Comparison of ENCODE assay signal across 17 cellular contexts in the genomic region with DNA sequence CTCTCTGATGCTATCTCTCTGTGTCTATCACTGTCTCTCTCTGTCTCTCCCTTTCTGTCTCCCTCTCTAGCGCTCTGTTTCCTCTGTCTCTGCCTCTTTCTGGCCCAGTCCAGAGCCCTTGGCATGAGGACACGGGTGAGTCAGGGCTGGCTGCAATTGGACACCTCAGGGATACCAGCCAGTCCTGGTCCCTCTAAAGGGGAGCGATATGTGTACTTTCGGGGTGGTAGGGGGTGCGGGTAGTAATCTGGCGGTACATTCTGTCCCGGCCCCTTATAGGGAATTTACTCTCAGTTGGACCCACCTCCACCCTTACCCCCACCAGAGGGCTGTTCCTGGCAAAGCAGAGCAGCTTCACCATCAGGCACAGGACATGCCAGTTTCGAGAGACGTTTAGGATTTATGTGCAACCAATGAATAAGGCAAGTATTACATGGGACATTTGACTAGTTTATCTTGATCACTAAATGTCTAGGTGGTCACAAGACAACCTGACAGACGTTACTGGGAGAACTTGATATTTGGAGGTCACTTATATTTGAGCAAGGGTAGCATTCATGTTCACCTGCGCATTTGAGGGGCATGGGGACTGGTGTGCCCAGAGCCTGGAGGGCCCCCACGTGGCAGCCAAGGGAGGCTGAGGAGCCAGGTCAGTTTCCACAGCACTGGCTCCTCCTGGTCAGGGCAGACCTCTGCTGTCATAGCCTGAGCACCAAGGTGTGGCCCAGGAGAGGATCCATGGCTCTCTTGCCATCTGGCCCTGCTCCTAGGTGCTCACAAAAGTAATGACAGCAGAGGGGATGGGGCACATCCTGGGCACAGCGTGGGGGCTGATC.
DNase-seq lines count a peak whose midpoint lies in the region; ATAC-seq and TF ChIP-seq lines count a peak whose summit lies in the region.
"Had no signal": no experiment of that assay in that cellular context is flagged by ENCODE, and none has a peak within 500 bp of the region (broad histone marks: within the 10 kb centered on the region; RNA-seq: fewer than 3 reads in every experiment).

No MANE protein-coding gene starts in this region.

- ATAC-seq in Right ventricle myocardium superior (ENCODE audit: poor library complexity) (peak; percentile 78), HG03175 (IDR thresholded peaks at IDR 0.05; ENCODE audit: unreplicated experiment) (no peak), GM21447 (IDR thresholded peaks at IDR 0.05; ENCODE audit: unreplicated experiment) (no peak)
- no peak for ATAC-seq in natural killer cell treated with Interleukin-12 subunit alpha and Interleukin-12 subunit beta and Interleukin-15 and Interleukin-18, amount 100 ng/mL, for 72 hours
- ATAC-seq: naive thymus-derived CD4-positive, alpha-beta T cell; T-cell had no signal

- H3K9me3 Mint-ChIP-seq in natural killer cell treated with Interleukin-12 subunit alpha and Interleukin-12 subunit beta and Interleukin-15 and Interleukin-18, amount 100 ng/mL, for 72 hours, result no peaks in the 10 kb centered on the region
- H3K9me3 Mint-ChIP-seq: T-cell had no signal

- H3K4me1 ChIP-seq in OCI-LY7 (ENCODE audit: insufficient read depth, low read length, poor library complexity, severe bottlenecking), result peaks cover 5% of the 10 kb centered on the region
- H3K4me1 ChIP-seq: esophagus muscularis mucosa, spleen had no signal

- POLR2A ChIA-PET in OCI-LY7 (lab: Charles Lee), result no interaction called here

- no peaks in the 10 kb centered on the region for H4K20me1 ChIP-seq in OCI-LY7 (ENCODE audit: insufficient read depth, low read length)

- H3K36me3 Mint-ChIP-seq in natural killer cell treated with Interleukin-12 subunit alpha and Interleukin-12 subunit beta and Interleukin-15 and Interleukin-18, amount 100 ng/mL, for 72 hours, result no peaks in the 10 kb centered on the region
- H3K36me3 Mint-ChIP-seq: T-cell had no signal

- CTCF ChIA-PET in OCI-LY7 (lab: Charles Lee; ENCODE audit: unreplicated experiment), result no interaction called here

- H2AFZ ChIP-seq in OCI-LY7 (ENCODE audit: low read length), result no peak overlapping the region

- no peaks in the 10 kb centered on the region for H3K36me3 ChIP-seq in OCI-LY7 (ENCODE audit: insufficient read depth, low read length)
- H3K36me3 ChIP-seq: esophagus muscularis mucosa, spleen had no signal

- no peaks in the 10 kb centered on the region for H3K9me2 ChIP-seq in OCI-LY7 (ENCODE audit: insufficient read depth, low read length)

- H3K4me2 ChIP-seq in OCI-LY7 (ENCODE audit: low read length), result no peak overlapping the region

- no peaks in the 10 kb centered on the region for H3K79me2 ChIP-seq in OCI-LY7 (ENCODE audit: insufficient read depth, low read depth, low read length)

- H3K4me1 Mint-ChIP-seq in natural killer cell treated with Interleukin-12 subunit alpha and Interleukin-12 subunit beta and Interleukin-15 and Interleukin-18, amount 100 ng/mL, for 72 hours (ENCODE audit: low read depth in 2 of 2), result peaks cover 6 to 17% of the 10 kb centered on the region in 2 donors
- H3K4me1 Mint-ChIP-seq: T-cell had no signal

- 0 out of 2 replicates have a peak, but pooled peaks have one; percentile 26 for TF ChIP-seq CTCF in OCI-LY7 (conservative IDR thresholded peaks at IDR 0.05; ENCODE audit: low read length)

- peaks cover 8 to 13% of the 10 kb centered on the region in 2 donors for H3K27me3 Mint-ChIP-seq in natural killer cell treated with Interleukin-12 subunit alpha and Interleukin-12 subunit beta and Interleukin-15 and Interleukin-18, amount 100 ng/mL, for 72 hours
- H3K27me3 Mint-ChIP-seq: T-cell had no signal

- H3K27ac ChIP-seq in OCI-LY7 (ENCODE audit: low read depth, low read length, poor library complexity, severe bottlenecking), result no peak overlapping the region
- H3K27ac ChIP-seq: esophagus muscularis mucosa, spleen had no signal

- no peaks in the 10 kb centered on the region for H3K9me3 ChIP-seq in OCI-LY7 (ENCODE audit: low read length)

- no peak overlapping the region for H3K27ac Mint-ChIP-seq in natural killer cell treated with Interleukin-12 subunit alpha and Interleukin-12 subunit beta and Interleukin-15 and Interleukin-18, amount 100 ng/mL, for 72 hours
- H3K27ac Mint-ChIP-seq: activated CD4-positive, alpha-beta T cell treated with anti-CD3 and anti-CD28 coated beads, Interleukin-2, amount 10 ng/mL, durations not matched to agents 7 days and 5 days; activated T-helper 2 cell treated with anti-CD3 and anti-CD28 coated beads, Interferon-gamma antibody, Interleukin-2, Interleukin-4, amounts not matched to agents 10 μg/mL and 5 μg/mL and 100 μg/mL, durations not matched to agents 14 hours and 24 hours and 36 hours; naive thymus-derived CD4-positive, alpha-beta T cell; T-cell had no signal

- H3K4me3 Mint-ChIP-seq in natural killer cell treated with Interleukin-12 subunit alpha and Interleukin-12 subunit beta and Interleukin-15 and Interleukin-18, amount 100 ng/mL, for 72 hours, result no peak overlapping the region
- H3K4me3 Mint-ChIP-seq: activated CD4-positive, alpha-beta T cell treated with anti-CD3 and anti-CD28 coated beads, Interleukin-2, amount 10 ng/mL, durations not matched to agents 7 days and 5 days; naive thymus-derived CD4-positive, alpha-beta T cell; T-cell had no signal

- BruUV-seq in OCI-LY7 (replicated peaks; lab: Mats Ljungman, UMichigan), result no TSS peak

- intact Hi-C loops in OCI-LY7 (cut with micrococcal nuclease; ENCODE audit: unreplicated experiment), result no loop called here
- intact Hi-C loops in Right ventricle myocardium superior (cut with DNase I), result no loop called here

- DNase-seq in activated effector memory CD4-positive, alpha-beta T cell treated with anti-CD3 and anti-CD28 coated beads, Interleukin-2, amount 50 U/mL, for 16 hours, result peak; percentile 38
- no peak for DNase-seq in activated effector memory CD4-positive, alpha-beta T cell treated with Interleukin-2 at 50 U/mL for 16 hours
- DNase-seq in OCI-LY7 (ENCODE audit: low spot score) (peak; percentile 14), Right ventricle myocardium superior (peak; percentile 78), stromal cell of bone marrow (ENCODE audit: low read depth) (peak; percentile 33)
- no peak for DNase-seq in natural killer cell treated with Interleukin-12 subunit alpha and Interleukin-12 subunit beta and Interleukin-15 and Interleukin-18, amount 100 ng/mL, for 72 hours (ENCODE audit: low spot score)
- DNase-seq: activated CD4-positive, alpha-beta T cell treated with anti-CD3 and anti-CD28 coated beads, Interleukin-2, amount 10 ng/mL, durations not matched to agents 7 days and 5 days; DMS79; islet precursor cell; naive thymus-derived CD4-positive, alpha-beta T cell; NCI-H1436; spleen; T-cell had no signal

- H3K4me3 ChIP-seq in OCI-LY7 (ENCODE audit: low read depth, low read length, poor library complexity, severe bottlenecking), result no peak overlapping the region
- H3K4me3 ChIP-seq: esophagus muscularis mucosa, spleen had no signal

Comparison
In these comparisons a context has a peak if more than half of its experiments do, and no peak if none do; other contexts are left out.
1. DNase-seq: peak in activated effector memory CD4-positive, alpha-beta T cell treated with anti-CD3 and anti-CD28 coated beads, Interleukin-2, amount 50 U/mL, for 16 hours (single experiment), OCI-LY7 (single experiment), Right ventricle myocardium superior (single experiment) and stromal cell of bone marrow (single experiment); none in activated effector memory CD4-positive, alpha-beta T cell treated with Interleukin-2 at 50 U/mL for 16 hours (single experiment) and natural killer cell treated with Interleukin-12 subunit alpha and Interleukin-12 subunit beta and Interleukin-15 and Interleukin-18, amount 100 ng/mL, for 72 hours (single experiment).